Comparison of ENCODE assay signal across 27 cellular contexts in the genomic region with DNA sequence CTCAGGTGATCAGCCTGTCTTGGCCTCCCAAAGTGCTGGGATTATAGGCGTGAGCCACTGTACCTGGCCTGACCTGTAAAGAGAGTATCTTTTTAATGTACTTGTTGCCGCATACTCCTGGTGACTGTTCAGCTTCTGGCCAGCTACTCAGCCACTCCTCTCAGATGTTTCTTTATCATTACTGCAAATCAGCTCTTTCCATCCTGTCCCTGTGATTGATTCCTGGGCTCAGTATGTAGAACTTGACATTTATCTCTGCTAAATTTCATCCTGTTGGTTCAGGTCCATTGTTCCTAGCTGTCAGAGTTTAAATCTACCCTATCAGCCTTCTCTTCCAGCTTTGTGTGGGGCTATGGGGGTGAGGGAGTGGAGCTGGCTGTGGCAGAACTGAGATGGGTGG.
"Had no signal": no experiment of that assay in that cellular context is flagged by ENCODE, and none has a peak within 500 bp of the region (broad histone marks: within the 10 kb centered on the region; RNA-seq: fewer than 3 reads in every experiment).

No MANE protein-coding gene starts in this region.

- H3K9me3 Mint-ChIP-seq: dendritic cell treated with granulocyte-macrophage colony-stimulating factor and Interleukin-4, amounts not matched to agents 40 ng/mL and 50 ng/mL, for 4 days; endodermal cell had no signal

- H3K9me3 ChIP-seq: colonic mucosa, esophagus squamous epithelium, gastrocnemius medialis, heart right ventricle, left lung, lower lobe of right lung had no signal

- H3K27ac Mint-ChIP-seq: dendritic cell treated with granulocyte-macrophage colony-stimulating factor and Interleukin-4, amounts not matched to agents 40 ng/mL and 50 ng/mL, for 4 days; effector memory CD8-positive, alpha-beta T cell; endodermal cell; naive thymus-derived CD4-positive, alpha-beta T cell had no signal

- ATAC-seq: effector memory CD8-positive, alpha-beta T cell; esophagus mucosa; gastrocnemius medialis; heart right ventricle; left cardiac atrium; left lung; left ventricle myocardium superior; lower lobe of right lung; naive thymus-derived CD4-positive, alpha-beta T cell had no signal

- H3K4me1 ChIP-seq: colonic mucosa, gastrocnemius medialis had no signal

- DNase-seq: colonic mucosa; cortex of kidney; effector CD8-positive, alpha-beta T cell; effector memory CD8-positive, alpha-beta T cell; endodermal cell; erythroblast; esophagus squamous epithelium; foreskin fibroblast; foreskin melanocyte; gastrocnemius medialis; glutamatergic neuron; head of caudate nucleus; heart right ventricle; hippocampal formation; left cardiac atrium; left lung; left ventricle myocardium superior; lower lobe of right lung; mesendoderm; midbrain; naive thymus-derived CD4-positive, alpha-beta T cell had no signal

- H3K4me3 Mint-ChIP-seq: dendritic cell treated with granulocyte-macrophage colony-stimulating factor and Interleukin-4, amounts not matched to agents 40 ng/mL and 50 ng/mL, for 4 days; effector memory CD8-positive, alpha-beta T cell; endodermal cell; naive thymus-derived CD4-positive, alpha-beta T cell had no signal

- H3K27ac ChIP-seq: colonic mucosa, epithelial cell of prostate, esophagus squamous epithelium, gastrocnemius medialis, heart right ventricle, left lung, lower lobe of right lung had no signal

- FAIRE-seq: endometrium, islet of Langerhans, keratinocyte had no signal

- H3K4me3 ChIP-seq: colonic mucosa, esophagus squamous epithelium, gastrocnemius medialis, heart right ventricle, left lung, lower lobe of right lung had no signal

- H3K27me3 ChIP-seq: colonic mucosa, gastrocnemius medialis, left lung had no signal

- H3K36me3 ChIP-seq: colonic mucosa, esophagus squamous epithelium, gastrocnemius medialis, heart right ventricle, left lung, lower lobe of right lung had no signal

- H3K4me1 Mint-ChIP-seq: endodermal cell had no signal

- H3K36me3 Mint-ChIP-seq: naive thymus-derived CD4-positive, alpha-beta T cell had no signal
